Comparison of ENCODE assay signal across 1 cellular context in genomic region chr7:35253680-35254495, GRCh38.
A peak's percentile ranks its signal among the peaks of the same experiment; 100 is the strongest.
TF ChIP-seq lines count a peak whose summit lies in the region.

A gene with protein sequence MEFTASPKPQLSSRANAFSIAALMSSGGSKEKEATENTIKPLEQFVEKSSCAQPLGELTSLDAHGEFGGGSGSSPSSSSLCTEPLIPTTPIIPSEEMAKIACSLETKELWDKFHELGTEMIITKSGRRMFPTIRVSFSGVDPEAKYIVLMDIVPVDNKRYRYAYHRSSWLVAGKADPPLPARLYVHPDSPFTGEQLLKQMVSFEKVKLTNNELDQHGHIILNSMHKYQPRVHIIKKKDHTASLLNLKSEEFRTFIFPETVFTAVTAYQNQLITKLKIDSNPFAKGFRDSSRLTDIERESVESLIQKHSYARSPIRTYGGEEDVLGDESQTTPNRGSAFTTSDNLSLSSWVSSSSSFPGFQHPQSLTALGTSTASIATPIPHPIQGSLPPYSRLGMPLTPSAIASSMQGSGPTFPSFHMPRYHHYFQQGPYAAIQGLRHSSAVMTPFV (minus strand): TSS chr7:35254100. CDS start chr7:35253620, 480 bp downstream.

TF ChIP-seq in HEK293, 187 proteins besides CTCF, POLR2A, EP300 and RAD21 (continued from another document and continues in another):
- TF ChIP-seq ZNF146 (tag by site-specific recombination; IDR thresholded peaks at IDR 0.05) (no peak), ZNF48 (tag by site-specific recombination; IDR thresholded peaks at IDR 0.05) (no peak), ZBTB48 (tag by site-specific recombination; IDR thresholded peaks at IDR 0.05) (peak; percentile 77), ZNF2 (tag by site-specific recombination; IDR thresholded peaks at IDR 0.05) (peak; percentile 71; the same call in 1 of the 2 replicates), TRIM28 (IDR thresholded peaks at IDR 0.05; ENCODE audit: borderline replicate concordance, low read length) (no peak), ZBTB26 (tag by site-specific recombination; optimal IDR thresholded peaks at IDR 0.05) (peak; percentile 81), ZNF530 (tag by site-specific recombination; IDR thresholded peaks at IDR 0.05; ENCODE audit: low read depth) (no peak), ZNF670 (tag by site-specific recombination; IDR thresholded peaks at IDR 0.05; ENCODE audit: low read depth) (no peak), KLF1 (tag by site-specific recombination; IDR thresholded peaks at IDR 0.05) (no peak), ZNF37A (tag by site-specific recombination; IDR thresholded peaks at IDR 0.05) (no peak), MZF1 (tag by site-specific recombination; IDR thresholded peaks at IDR 0.05; ENCODE audit: borderline replicate concordance) (no peak), ZNF324 (tag by site-specific recombination; IDR thresholded peaks at IDR 0.05) (0 out of 2 replicates have a peak, but pooled peaks have one; percentile 18), BCL11A (tag by site-specific recombination; IDR thresholded peaks at IDR 0.05; ENCODE audit: low read depth) (no peak), ZNF121 (tag by site-specific recombination; IDR thresholded peaks at IDR 0.05) (no peak), ZNF24 (tag by site-specific recombination; IDR thresholded peaks at IDR 0.05) (peak; percentile 29; the same call in 1 of the 2 replicates), ZNF544 (tag by site-specific recombination; IDR thresholded peaks at IDR 0.05) (no peak), ZNF311 (tag by site-specific recombination; IDR thresholded peaks at IDR 0.05; ENCODE audit: borderline replicate concordance) (no peak), ZNF354C (tag by site-specific recombination; IDR thresholded peaks at IDR 0.05; ENCODE audit: borderline replicate concordance, low read depth) (no peak), ZNF433 (tag by site-specific recombination; IDR thresholded peaks at IDR 0.05; ENCODE audit: low read depth) (no peak), ZNF391 (tag by site-specific recombination; IDR thresholded peaks at IDR 0.05; ENCODE audit: borderline replicate concordance, low read depth) (0 out of 2 replicates have a peak, but pooled peaks have one; percentile 34), ZFHX2 (tag by site-specific recombination; conservative IDR thresholded peaks at IDR 0.05) (no peak), PATZ1 (tag by site-specific recombination; IDR thresholded peaks at IDR 0.05) (no peak), OSR2 (tag by site-specific recombination; IDR thresholded peaks at IDR 0.05) (no peak), TCF7L2 (IDR thresholded peaks at IDR 0.05; ENCODE audit: borderline replicate concordance, low read depth, low read length) (no peak), WT1 (tag by site-specific recombination; IDR thresholded peaks at IDR 0.05) (no peak), ZNF629 (tag by site-specific recombination; IDR thresholded peaks at IDR 0.05) (no peak), ZNF621 (tag by site-specific recombination; IDR thresholded peaks at IDR 0.05) (no peak), ZNF658 (tag by site-specific recombination; IDR thresholded peaks at IDR 0.05) (no peak), PRDM10 (tag by site-specific recombination; IDR thresholded peaks at IDR 0.05) (no peak), ZNF140 (tag by site-specific recombination; IDR thresholded peaks at IDR 0.05) (no peak), ZNF266 (tag by site-specific recombination; IDR thresholded peaks at IDR 0.05; ENCODE audit: low read depth) (no peak), ZNF148 (tag by site-specific recombination; IDR thresholded peaks at IDR 0.05; ENCODE audit: borderline replicate concordance) (no peak), ZNF16 (tag by site-specific recombination; IDR thresholded peaks at IDR 0.05; ENCODE audit: low read depth) (no peak)
- TF ChIP-seq, protein P1, sequence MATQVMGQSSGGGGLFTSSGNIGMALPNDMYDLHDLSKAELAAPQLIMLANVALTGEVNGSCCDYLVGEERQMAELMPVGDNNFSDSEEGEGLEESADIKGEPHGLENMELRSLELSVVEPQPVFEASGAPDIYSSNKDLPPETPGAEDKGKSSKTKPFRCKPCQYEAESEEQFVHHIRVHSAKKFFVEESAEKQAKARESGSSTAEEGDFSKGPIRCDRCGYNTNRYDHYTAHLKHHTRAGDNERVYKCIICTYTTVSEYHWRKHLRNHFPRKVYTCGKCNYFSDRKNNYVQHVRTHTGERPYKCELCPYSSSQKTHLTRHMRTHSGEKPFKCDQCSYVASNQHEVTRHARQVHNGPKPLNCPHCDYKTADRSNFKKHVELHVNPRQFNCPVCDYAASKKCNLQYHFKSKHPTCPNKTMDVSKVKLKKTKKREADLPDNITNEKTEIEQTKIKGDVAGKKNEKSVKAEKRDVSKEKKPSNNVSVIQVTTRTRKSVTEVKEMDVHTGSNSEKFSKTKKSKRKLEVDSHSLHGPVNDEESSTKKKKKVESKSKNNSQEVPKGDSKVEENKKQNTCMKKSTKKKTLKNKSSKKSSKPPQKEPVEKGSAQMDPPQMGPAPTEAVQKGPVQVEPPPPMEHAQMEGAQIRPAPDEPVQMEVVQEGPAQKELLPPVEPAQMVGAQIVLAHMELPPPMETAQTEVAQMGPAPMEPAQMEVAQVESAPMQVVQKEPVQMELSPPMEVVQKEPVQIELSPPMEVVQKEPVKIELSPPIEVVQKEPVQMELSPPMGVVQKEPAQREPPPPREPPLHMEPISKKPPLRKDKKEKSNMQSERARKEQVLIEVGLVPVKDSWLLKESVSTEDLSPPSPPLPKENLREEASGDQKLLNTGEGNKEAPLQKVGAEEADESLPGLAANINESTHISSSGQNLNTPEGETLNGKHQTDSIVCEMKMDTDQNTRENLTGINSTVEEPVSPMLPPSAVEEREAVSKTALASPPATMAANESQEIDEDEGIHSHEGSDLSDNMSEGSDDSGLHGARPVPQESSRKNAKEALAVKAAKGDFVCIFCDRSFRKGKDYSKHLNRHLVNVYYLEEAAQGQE (tag by site-specific recombination; IDR thresholded peaks at IDR 0.05): no peak
- TF ChIP-seq, protein P2, sequence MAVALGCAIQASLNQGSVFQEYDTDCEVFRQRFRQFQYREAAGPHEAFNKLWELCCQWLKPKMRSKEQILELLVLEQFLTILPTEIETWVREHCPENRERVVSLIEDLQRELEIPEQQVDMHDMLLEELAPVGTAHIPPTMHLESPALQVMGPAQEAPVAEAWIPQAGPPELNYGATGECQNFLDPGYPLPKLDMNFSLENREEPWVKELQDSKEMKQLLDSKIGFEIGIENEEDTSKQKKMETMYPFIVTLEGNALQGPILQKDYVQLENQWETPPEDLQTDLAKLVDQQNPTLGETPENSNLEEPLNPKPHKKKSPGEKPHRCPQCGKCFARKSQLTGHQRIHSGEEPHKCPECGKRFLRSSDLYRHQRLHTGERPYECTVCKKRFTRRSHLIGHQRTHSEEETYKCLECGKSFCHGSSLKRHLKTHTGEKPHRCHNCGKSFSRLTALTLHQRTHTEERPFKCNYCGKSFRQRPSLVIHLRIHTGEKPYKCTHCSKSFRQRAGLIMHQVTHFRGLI (tag by site-specific recombination; IDR thresholded peaks at IDR 0.05): no peak
- TF ChIP-seq, protein P3, sequence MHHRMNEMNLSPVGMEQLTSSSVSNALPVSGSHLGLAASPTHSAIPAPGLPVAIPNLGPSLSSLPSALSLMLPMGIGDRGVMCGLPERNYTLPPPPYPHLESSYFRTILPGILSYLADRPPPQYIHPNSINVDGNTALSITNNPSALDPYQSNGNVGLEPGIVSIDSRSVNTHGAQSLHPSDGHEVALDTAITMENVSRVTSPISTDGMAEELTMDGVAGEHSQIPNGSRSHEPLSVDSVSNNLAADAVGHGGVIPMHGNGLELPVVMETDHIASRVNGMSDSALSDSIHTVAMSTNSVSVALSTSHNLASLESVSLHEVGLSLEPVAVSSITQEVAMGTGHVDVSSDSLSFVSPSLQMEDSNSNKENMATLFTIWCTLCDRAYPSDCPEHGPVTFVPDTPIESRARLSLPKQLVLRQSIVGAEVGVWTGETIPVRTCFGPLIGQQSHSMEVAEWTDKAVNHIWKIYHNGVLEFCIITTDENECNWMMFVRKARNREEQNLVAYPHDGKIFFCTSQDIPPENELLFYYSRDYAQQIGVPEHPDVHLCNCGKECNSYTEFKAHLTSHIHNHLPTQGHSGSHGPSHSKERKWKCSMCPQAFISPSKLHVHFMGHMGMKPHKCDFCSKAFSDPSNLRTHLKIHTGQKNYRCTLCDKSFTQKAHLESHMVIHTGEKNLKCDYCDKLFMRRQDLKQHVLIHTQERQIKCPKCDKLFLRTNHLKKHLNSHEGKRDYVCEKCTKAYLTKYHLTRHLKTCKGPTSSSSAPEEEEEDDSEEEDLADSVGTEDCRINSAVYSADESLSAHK (tag by site-specific recombination; IDR thresholded peaks at IDR 0.05): no peak
- TF ChIP-seq, protein P4, sequence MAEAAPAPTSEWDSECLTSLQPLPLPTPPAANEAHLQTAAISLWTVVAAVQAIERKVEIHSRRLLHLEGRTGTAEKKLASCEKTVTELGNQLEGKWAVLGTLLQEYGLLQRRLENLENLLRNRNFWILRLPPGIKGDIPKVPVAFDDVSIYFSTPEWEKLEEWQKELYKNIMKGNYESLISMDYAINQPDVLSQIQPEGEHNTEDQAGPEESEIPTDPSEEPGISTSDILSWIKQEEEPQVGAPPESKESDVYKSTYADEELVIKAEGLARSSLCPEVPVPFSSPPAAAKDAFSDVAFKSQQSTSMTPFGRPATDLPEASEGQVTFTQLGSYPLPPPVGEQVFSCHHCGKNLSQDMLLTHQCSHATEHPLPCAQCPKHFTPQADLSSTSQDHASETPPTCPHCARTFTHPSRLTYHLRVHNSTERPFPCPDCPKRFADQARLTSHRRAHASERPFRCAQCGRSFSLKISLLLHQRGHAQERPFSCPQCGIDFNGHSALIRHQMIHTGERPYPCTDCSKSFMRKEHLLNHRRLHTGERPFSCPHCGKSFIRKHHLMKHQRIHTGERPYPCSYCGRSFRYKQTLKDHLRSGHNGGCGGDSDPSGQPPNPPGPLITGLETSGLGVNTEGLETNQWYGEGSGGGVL (tag by site-specific recombination; IDR thresholded peaks at IDR 0.05): no peak
